Comparison of ENCODE assay signal across 8 cellular contexts in genomic region chr9:28073278-28073677, GRCh38.
DNase-seq lines count a peak whose midpoint lies in the region; ATAC-seq and TF ChIP-seq lines count a peak whose summit lies in the region.

No MANE protein-coding gene starts in this region.

- TF ChIP-seq EP300 in tibial nerve (IDR thresholded peaks at IDR 0.05): no peak

- H3K36me3 ChIP-seq in tibial nerve (no peaks in the 10 kb centered on the region), osteoblast (ENCODE audit: insufficient read depth, low read length) (no peaks in the 10 kb centered on the region)

- H3K27me3 ChIP-seq in foreskin keratinocyte (peaks cover 5% of the 10 kb centered on the region), tibial nerve (no peaks in the 10 kb centered on the region), osteoblast (ENCODE audit: insufficient read depth, low read length) (no peaks in the 10 kb centered on the region)

- no peak overlapping the region for H2AFZ ChIP-seq in osteoblast (ENCODE audit: low read length)

- peak; percentile 30 for DNase-seq in D341Med (ENCODE audit: low spot score)
- DNase-seq in RWPE1 (ENCODE audit: low spot score): peak; percentile 34
- DNase-seq in foreskin keratinocyte: peak in 1 of 2 donors; percentile 38
- peak in 1 of 2 donors; percentile 38 for DNase-seq in tibial nerve (ENCODE audit: low spot score in 2 of 2)
- DNase-seq in osteoblast (ENCODE audit: insufficient read length, low spot score, missing footprints): no peak

- 21 to 27% methylated on average over 1 of the region's 1 CpG for WGBS in tibial nerve, 2 donors

- no peaks in the 10 kb centered on the region for H3K9me3 ChIP-seq in tibial nerve
- H3K9me3 ChIP-seq in osteoblast (ENCODE audit: low read depth, low read length): no peaks in the 10 kb centered on the region

- ATAC-seq in HG02678 (IDR thresholded peaks at IDR 0.05; ENCODE audit: unreplicated experiment): peak; percentile 73
- ATAC-seq in foreskin keratinocyte: peak; percentile 54
- ATAC-seq in HG03432 (IDR thresholded peaks at IDR 0.05; ENCODE audit: unreplicated experiment): no peak
- no peak for ATAC-seq in GM21526 (IDR thresholded peaks at IDR 0.05; ENCODE audit: low FRiP score, unreplicated experiment)

- H3K4me1 ChIP-seq in foreskin keratinocyte (no peaks in the 10 kb centered on the region), tibial nerve (no peaks in the 10 kb centered on the region), osteoblast (ENCODE audit: insufficient read depth, low read length) (no peaks in the 10 kb centered on the region)

- H3K27ac ChIP-seq in RWPE1 (no peak overlapping the region), foreskin keratinocyte (no peak overlapping the region), tibial nerve (no peak overlapping the region), osteoblast (ENCODE audit: low read depth, low read length) (no peak overlapping the region)

- no peak overlapping the region for H3K4me2 ChIP-seq in osteoblast (ENCODE audit: insufficient read depth, low read length)

- CTCF ChIA-PET in RWPE1 (lab: Yijun Ruan, JAX): interaction anchor here (0.5 to 1.7 kb wide), 9 partner anchors 19 to 724 kb away, joined by 3 to 20 read pairs (median 4); no protein-coding TSS in a partner anchor

- peak; percentile 62 for TF ChIP-seq CTCF in RWPE1 (conservative IDR thresholded peaks at IDR 0.05; ENCODE audit: low read depth)
- peak; percentile 78 for TF ChIP-seq CTCF in foreskin keratinocyte (conservative IDR thresholded peaks at IDR 0.05)
- peak; percentile 13 to 52 (median 28) for TF ChIP-seq CTCF in tibial nerve (IDR thresholded peaks at IDR 0.05)
- TF ChIP-seq CTCF in osteoblast (IDR thresholded peaks at IDR 0.05; ENCODE audit: extremely low read depth, low read depth, low read length): no peak

- no peaks in the 10 kb centered on the region for H4K20me1 ChIP-seq in osteoblast (ENCODE audit: insufficient read depth, low read length)

- POLR2A ChIA-PET in RWPE1 (lab: Yijun Ruan, JAX; ENCODE audit: low non-redundant PET): no interaction called here

- no peak overlapping the region for H3K4me3 ChIP-seq in tibial nerve
- no peak overlapping the region for H3K4me3 ChIP-seq in osteoblast (ENCODE audit: insufficient read depth, low read length)

- no peak for TF ChIP-seq POLR2A in tibial nerve (IDR thresholded peaks at IDR 0.05)

- no peaks in the 10 kb centered on the region for H3K79me2 ChIP-seq in osteoblast (ENCODE audit: insufficient read depth, low read length)

Comparison
In these comparisons a context has a peak if more than half of its experiments do, and no peak if none do; other contexts are left out.
1. ATAC-seq: peak in HG02678 (single experiment) and foreskin keratinocyte (single experiment); none in HG03432 (single experiment) and GM21526 (single experiment).